33 cellular contexts compared by ENCODE assay signal in the genomic region with DNA sequence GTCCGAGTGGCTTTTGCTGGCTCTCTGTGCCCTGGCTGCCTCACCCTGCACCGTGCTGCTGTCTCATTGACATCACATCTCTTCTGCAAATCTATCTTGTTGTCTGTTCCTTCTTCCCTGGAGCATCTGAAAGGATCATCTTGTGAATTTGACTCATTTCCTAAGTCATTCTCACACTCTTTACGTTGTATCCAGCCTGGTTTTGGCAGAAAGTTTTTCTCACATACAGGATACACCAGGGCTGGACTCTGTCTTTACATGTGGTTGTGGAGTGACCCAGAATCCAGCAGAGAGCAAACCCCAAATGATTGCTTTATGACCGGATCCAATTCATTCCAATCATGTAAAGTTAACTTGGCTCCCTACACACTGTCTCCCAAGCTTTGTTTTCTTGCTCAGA. TPM values are rescaled to one million over a fixed set of nuclear protein-coding genes. Genes with fewer than 3 reads are reported as not detected.
"Had no signal": no experiment of that assay in that cellular context is flagged by ENCODE, and none has a peak within 500 bp of the region (broad histone marks: within the 10 kb centered on the region; RNA-seq: fewer than 3 reads in every experiment).

No MANE protein-coding gene starts in this region.

- H3K36me3 ChIP-seq: cardiac muscle cell, MG63, Peyer's patch, SJSA1, WERI-Rb-1 had no signal

- DNase-seq: activated CD4-positive, alpha-beta T cell treated with anti-CD3 and anti-CD28 coated beads for 1 hour; activated CD4-positive, alpha-beta T cell treated with anti-CD3 and anti-CD28 coated beads for 48 hours; activated CD4-positive, alpha-beta T cell treated with anti-CD3 and anti-CD28 coated beads, Interleukin-2, amount 50 U/mL, for 48 hours; activated CD4-positive, CD25-positive, alpha-beta regulatory T cell; activated CD8-positive, alpha-beta T cell treated with anti-CD3 and anti-CD28 coated beads, Interleukin-2, amount 10 ng/mL, durations not matched to agents 7 days and 5 days; activated gamma-delta T cell; activated naive CD4-positive, alpha-beta T cell treated with Interleukin-2 at 50 U/mL for 16 hours; activated naive CD8-positive, alpha-beta T cell treated with anti-CD3 and anti-CD28 coated beads, Interleukin-2, amount 10 ng/mL, durations not matched to agents 7 days and 5 days; activated T-cell treated with anti-CD3 and anti-CD28 coated beads, Interleukin-2, amount 50 U/mL, for 24 hours; Kasumi-1; KG1; MG63; NCI-H1048; NCI-H1105 treated with DMSO at 0.1 percent for 48 hours; NCI-H1436; NCI-H1694; NCI-H1930; NCI-H345; NCI-H524 treated with DMSO at 0.1 percent for 48 hours; NCI-H748 treated with DMSO at 0.1 percent for 48 hours; NK-92 treated with Interleukin-12 subunit alpha and Interleukin-12 subunit beta, amount 100 ng/mL, for 24 hours; PC-3; Peyer's patch; RPMI8226; SHP77 treated with DMSO at 0.1 percent for 48 hours; T1000; WERI-Rb-1 had no signal

- H3K27me3 ChIP-seq: cardiac muscle cell, Peyer's patch had no signal

- H3K27ac ChIP-seq: cardiac muscle cell, Peyer's patch, SJSA1, WERI-Rb-1 had no signal

- H3K4me3 ChIP-seq: cardiac muscle cell, MG63, Peyer's patch, SJSA1 had no signal

- H3K4me1 ChIP-seq: Peyer's patch, SJSA1 had no signal

- H3K9me3 ChIP-seq: MG63, Peyer's patch, SJSA1 had no signal

RNA-seq across cellular contexts. Expression of gene RFPL1, which starts 3.1 kb away (rescaled TPM):
- total RNA-seq: activated CD8-positive, alpha-beta T cell treated with anti-CD3 and anti-CD28 coated beads, Interleukin-2, amount 10 ng/mL, durations not matched to agents 7 days and 5 days; activated naive CD8-positive, alpha-beta T cell treated with anti-CD3 and anti-CD28 coated beads, Interleukin-2, amount 10 ng/mL, durations not matched to agents 7 days and 5 days; activated T-helper 2 cell treated with anti-CD3 and anti-CD28 coated beads, Interferon-gamma antibody, Interleukin-2, Interleukin-4, amounts not matched to agents 10 μg/mL and 5 μg/mL and 100 μg/mL, durations not matched to agents 14 hours and 24 hours and 36 hours; cardiac muscle cell; chondrocyte; NCI-H460; PC-3; Peyer's patch; SJSA1; T-helper 1 cell treated with Interleukin-12 subunit alpha and Interleukin-12 subunit beta and Interleukin-4 antibody, amounts not matched to agents 30 ng/mL and 1 ng/mL, for 36 hours had no signal
- polyA plus RNA-seq: cardiac muscle cell had no signal

RNA-seq across cellular contexts. Expression of gene NEFH, which starts 44.8 kb away (rescaled TPM):
- total RNA-seq: PC-3, SJSA1 had no signal
